In genomic region chr12:49789992-49790391, GRCh38 we compare ENCODE assay signal across 1 cellular context.
TF ChIP-seq lines count a peak whose summit lies in the region.

No MANE protein-coding gene starts in this region.

TF ChIP-seq in HCT116, 20 proteins besides CTCF, POLR2A, EP300 and RAD21 (continued from another document):
- TF ChIP-seq CEBPB (IDR thresholded peaks at IDR 0.05; ENCODE audit: low read depth) (no peak), FOSL1 (IDR thresholded peaks at IDR 0.05; ENCODE audit: low read depth) (no peak), ZFX (IDR thresholded peaks at IDR 0.05) (no peak), ZNF274 (IDR thresholded peaks at IDR 0.05; ENCODE audit: low read depth, low read length) (no peak), JUND (IDR thresholded peaks at IDR 0.05) (no peak), EZH2 (IDR thresholded peaks at IDR 0.05) (no peak), EZH2phosphoT487 (IDR thresholded peaks at IDR 0.05; ENCODE audit: borderline replicate concordance) (no peak), SIN3A (IDR thresholded peaks at IDR 0.05; ENCODE audit: low read depth) (no peak), ZBTB33 (IDR thresholded peaks at IDR 0.05; ENCODE audit: extremely low read depth, insufficient replicate concordance, low read length) (no peak), EGR1 (IDR thresholded peaks at IDR 0.05; ENCODE audit: low read depth) (no peak), MAX (IDR thresholded peaks at IDR 0.05) (no peak), TCF7L2 (IDR thresholded peaks at IDR 0.05; ENCODE audit: borderline replicate concordance, extremely low read depth, insufficient read depth, insufficient read length) (no peak), POLR2AphosphoS5 (IDR thresholded peaks at IDR 0.05; ENCODE audit: low read depth, low read length) (no peak), YY1 (IDR thresholded peaks at IDR 0.05; ENCODE audit: extremely low read depth, insufficient replicate concordance, low read depth, low read length) (no peak), SRF (IDR thresholded peaks at IDR 0.05; ENCODE audit: low read depth) (no peak), CBX3 (IDR thresholded peaks at IDR 0.05; ENCODE audit: low read depth) (no peak)
